9 cellular contexts compared by ENCODE assay signal in the genomic region with DNA sequence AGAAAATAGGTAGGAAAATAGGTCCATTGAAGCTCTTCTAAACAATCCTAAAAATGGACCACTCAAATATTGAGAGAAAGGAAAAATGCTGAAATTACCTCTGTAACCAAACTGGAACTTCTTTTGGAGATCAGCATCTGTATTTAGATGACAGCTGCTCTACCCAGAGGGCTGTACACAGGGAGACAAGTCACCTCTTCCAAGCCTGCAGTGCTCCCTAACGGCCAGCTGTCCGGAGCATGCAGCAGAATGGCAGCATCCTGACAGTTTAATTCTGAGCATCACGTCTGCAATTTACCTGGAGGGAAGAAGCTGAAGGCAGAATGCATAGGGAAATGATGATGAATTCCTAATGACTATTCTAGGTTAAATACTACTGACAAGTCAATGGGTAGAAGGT.
DNase-seq lines count a peak whose midpoint lies in the region; ATAC-seq and TF ChIP-seq lines count a peak whose summit lies in the region.
"Had no signal": no experiment of that assay in that cellular context is flagged by ENCODE, and none has a peak within 500 bp of the region (broad histone marks: within the 10 kb centered on the region; RNA-seq: fewer than 3 reads in every experiment).

No MANE protein-coding gene starts in this region.

- in situ Hi-C loops in astrocyte of the spinal cord (cut with HindIII; ENCODE audit: low sequenced_read_pairs), result no loop called here

- peak; percentile 86 for DNase-seq in NCI-H146 (lab: John Stamatoyannopoulos, UW)
- DNase-seq in astrocyte of the spinal cord (ENCODE audit: low read depth, low spot score), result peak; percentile 6
- peak; percentile 57 for DNase-seq in myocyte (ENCODE audit: low read depth)
- no peak for DNase-seq in NCI-H2196 (lab: John Stamatoyannopoulos, UW; ENCODE audit: unreplicated experiment)
- DNase-seq in CD14-positive monocyte (ENCODE audit: low spot score), result no peak
- DNase-seq: activated B cell treated with CpG ODN at 0.5 μM for 24 hours had no signal

- H3K27me3 Mint-ChIP-seq in CD14-positive monocyte (ENCODE audit: low read depth in 3 of 3), result peaks cover 0 to 8% (median 2%) of the 10 kb centered on the region in 3 donors

- no peaks in the 10 kb centered on the region for H3K9me3 Mint-ChIP-seq in CD14-positive monocyte
- H3K9me3 Mint-ChIP-seq: activated B cell treated with CpG ODN at 0.5 μM for 24 hours had no signal

- TF ChIP-seq CTCF in GM12874 (IDR thresholded peaks at IDR 0.05; ENCODE audit: insufficient read depth, low read depth, low read length) (peak; percentile 17; the same call in 1 of the 2 replicates), astrocyte of the spinal cord (IDR thresholded peaks at IDR 0.05; ENCODE audit: low read depth, low read length) (peak; percentile 47), CD14-positive monocyte (IDR thresholded peaks at IDR 0.05) (no peak)

- no peak overlapping the region for H3K27ac Mint-ChIP-seq in CD14-positive monocyte
- H3K27ac Mint-ChIP-seq: activated B cell treated with CpG ODN at 0.5 μM for 24 hours had no signal

- no peaks in the 10 kb centered on the region for H3K4me1 Mint-ChIP-seq in CD14-positive monocyte
- H3K4me1 Mint-ChIP-seq: activated B cell treated with CpG ODN at 0.5 μM for 24 hours had no signal

- no peaks in the 10 kb centered on the region for H3K36me3 Mint-ChIP-seq in CD14-positive monocyte

- no peak for ATAC-seq in GM19328 (IDR thresholded peaks at IDR 0.05; ENCODE audit: unreplicated experiment)
- ATAC-seq in HG03039 (IDR thresholded peaks at IDR 0.05; ENCODE audit: unreplicated experiment), result no peak

- intact Hi-C loops in CD14-positive monocyte (cut with micrococcal nuclease), result no loop called here

- no peak overlapping the region for H3K4me3 ChIP-seq in astrocyte of the spinal cord (ENCODE audit: low read depth, low read length)

- no peak overlapping the region for H3K4me3 Mint-ChIP-seq in CD14-positive monocyte
- H3K4me3 Mint-ChIP-seq: activated B cell treated with CpG ODN at 0.5 μM for 24 hours had no signal

Comparison
In these comparisons a context has a peak if more than half of its experiments do, and no peak if none do; other contexts are left out.
1. DNase-seq: peak in NCI-H146 (single experiment), astrocyte of the spinal cord (single experiment) and myocyte (single experiment); none in NCI-H2196 (single experiment) and CD14-positive monocyte (single experiment).